In the genomic region with DNA sequence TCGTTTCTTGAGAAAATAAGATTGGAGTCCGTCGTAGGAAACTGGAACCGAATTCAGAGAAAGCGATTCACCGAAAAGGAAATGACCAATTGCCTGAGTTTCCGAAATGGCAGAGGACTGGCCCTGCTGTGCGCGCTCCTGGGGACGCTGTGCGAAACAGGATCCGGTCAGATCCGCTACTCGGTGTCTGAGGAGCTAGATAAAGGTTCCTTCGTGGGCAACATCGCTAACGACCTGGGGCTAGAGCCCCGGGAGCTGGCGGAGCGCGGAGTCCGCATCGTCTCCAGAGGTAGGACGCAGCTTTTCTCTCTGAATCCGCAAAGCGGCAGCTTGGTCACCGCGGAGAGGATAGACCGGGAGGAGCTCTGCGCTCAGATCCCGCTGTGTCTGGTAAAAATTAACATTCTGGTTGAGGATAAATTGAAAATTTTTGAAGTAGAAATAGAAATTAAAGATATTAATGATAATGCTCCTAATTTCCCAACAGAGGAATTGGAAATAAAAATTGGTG, we compare ENCODE assay signal across 9 cellular contexts. TPM values are rescaled to one million over a fixed set of nuclear protein-coding genes. Genes with fewer than 3 reads are reported as not detected.
A peak's percentile ranks its signal among the peaks of the same experiment; 100 is the strongest.
DNase-seq lines count a peak whose midpoint lies in the region; ATAC-seq and TF ChIP-seq lines count a peak whose summit lies in the region.
"Had no signal": no experiment of that assay in that cellular context is flagged by ENCODE, and none has a peak within 500 bp of the region (broad histone marks: within the 10 kb centered on the region; RNA-seq: fewer than 3 reads in every experiment).

No MANE protein-coding gene starts in this region.

- no peak for ATAC-seq in left lobe of liver

- no peaks in the 10 kb centered on the region for H3K36me3 ChIP-seq in subcutaneous abdominal adipose tissue (ENCODE audit: control insufficient read depth in 5 of 5, insufficient read depth in 5 of 5, low read length in 5 of 5)

- peaks cover 0 to 15% (median 5%) of the 10 kb centered on the region in 5 donors for H3K4me1 ChIP-seq in subcutaneous abdominal adipose tissue (ENCODE audit: control insufficient read depth in 5 of 5, insufficient read depth in 5 of 5, low read length in 5 of 5)
- H3K4me1 ChIP-seq: tibial nerve had no signal

- peaks cover 5% of the 10 kb centered on the region for H3K27me3 Mint-ChIP-seq in activated CD4-positive, alpha-beta memory T cell treated with anti-CD3 and anti-CD28 coated beads, Interleukin-2, amount 10 ng/mL, durations not matched to agents 7 days and 5 days
- peaks cover 40% of the 10 kb centered on the region for H3K27me3 Mint-ChIP-seq in activated CD4-positive, alpha-beta memory T cell treated with anti-CD3 and anti-CD28 coated beads for 36 hours

- H3K9me3 ChIP-seq in subcutaneous abdominal adipose tissue (ENCODE audit: control insufficient read depth in 5 of 5, low read length in 5 of 5) = peaks cover 29 to 65% (median 54%) of the 10 kb centered on the region in 5 donors

- TF ChIP-seq CTCF in fibroblast of pulmonary artery (IDR thresholded peaks at IDR 0.05; ENCODE audit: low read length, missing control alignments) = no peak

- H3K27me3 ChIP-seq in subcutaneous abdominal adipose tissue (ENCODE audit: control insufficient read depth in 5 of 5, insufficient read depth in 4 of 5, low read length in 5 of 5) = peaks cover 0 to 15% (median 3%) of the 10 kb centered on the region in 5 donors
- H3K27me3 ChIP-seq: tibial nerve had no signal

- intact Hi-C loops in activated CD4-positive, alpha-beta memory T cell treated with anti-CD3 and anti-CD28 coated beads for 36 hours (cut with micrococcal nuclease) = no loop called here

- DNase-seq in activated CD4-positive, alpha-beta memory T cell treated with anti-CD3 and anti-CD28 coated beads, Interleukin-2, amount 10 ng/mL, durations not matched to agents 7 days and 5 days = no peak
- no peak for DNase-seq in activated CD4-positive, alpha-beta memory T cell treated with anti-CD3 and anti-CD28 coated beads for 36 hours
- no peak for DNase-seq in fibroblast of pulmonary artery (ENCODE audit: low read depth)
- DNase-seq in left lobe of liver (ENCODE audit: low spot score) = no peak
- DNase-seq in NCI-H526 treated with DMSO at 0.1 percent for 48 hours (lab: John Stamatoyannopoulos, UW) = no peak
- DNase-seq: head of caudate nucleus, NCI-H1092 had no signal

- no peak overlapping the region for H3K27ac Mint-ChIP-seq in activated CD4-positive, alpha-beta memory T cell treated with anti-CD3 and anti-CD28 coated beads, Interleukin-2, amount 10 ng/mL, durations not matched to agents 7 days and 5 days
- no peak overlapping the region for H3K27ac Mint-ChIP-seq in activated CD4-positive, alpha-beta memory T cell treated with anti-CD3 and anti-CD28 coated beads for 36 hours

- H3K9ac ChIP-seq in subcutaneous abdominal adipose tissue (ENCODE audit: low read length in 5 of 5) = peak overlapping the region in 1 of 5 donors; percentile 41

- no peaks in the 10 kb centered on the region for H3K4me1 Mint-ChIP-seq in activated CD4-positive, alpha-beta memory T cell treated with anti-CD3 and anti-CD28 coated beads, Interleukin-2, amount 10 ng/mL, durations not matched to agents 7 days and 5 days
- no peaks in the 10 kb centered on the region for H3K4me1 Mint-ChIP-seq in activated CD4-positive, alpha-beta memory T cell treated with anti-CD3 and anti-CD28 coated beads for 36 hours (ENCODE audit: low read depth)

- peaks cover 31% of the 10 kb centered on the region for H3K9me3 Mint-ChIP-seq in activated CD4-positive, alpha-beta memory T cell treated with anti-CD3 and anti-CD28 coated beads, Interleukin-2, amount 10 ng/mL, durations not matched to agents 7 days and 5 days
- peaks cover 39% of the 10 kb centered on the region for H3K9me3 Mint-ChIP-seq in activated CD4-positive, alpha-beta memory T cell treated with anti-CD3 and anti-CD28 coated beads for 36 hours

- POLR2A ChIA-PET in activated CD4-positive, alpha-beta memory T cell treated with anti-CD3 and anti-CD28 coated beads, Interleukin-2, amount 10 ng/mL, durations not matched to agents 7 days and 5 days (lab: Charles Lee) = no interaction called here
- POLR2A ChIA-PET in activated CD4-positive, alpha-beta memory T cell treated with anti-CD3 and anti-CD28 coated beads for 36 hours (lab: Charles Lee) = no interaction called here

- peaks cover 5% of the 10 kb centered on the region for H3K36me3 Mint-ChIP-seq in activated CD4-positive, alpha-beta memory T cell treated with anti-CD3 and anti-CD28 coated beads, Interleukin-2, amount 10 ng/mL, durations not matched to agents 7 days and 5 days (ENCODE audit: low read depth)
- H3K36me3 Mint-ChIP-seq in activated CD4-positive, alpha-beta memory T cell treated with anti-CD3 and anti-CD28 coated beads for 36 hours = peaks cover 20% of the 10 kb centered on the region

- peak overlapping the region; percentile 53 for H3K4me3 ChIP-seq in fibroblast of pulmonary artery (replicated peaks; ENCODE audit: low read depth, low read length)
- peak overlapping the region; percentile 52 to 67 (median 61) for H3K4me3 ChIP-seq in subcutaneous abdominal adipose tissue (ENCODE audit: low read depth in 1 of 5, low read length in 5 of 5)

- H3K27ac ChIP-seq in subcutaneous abdominal adipose tissue (ENCODE audit: low read depth, low read length) = no peak overlapping the region
- H3K27ac ChIP-seq: tibial nerve had no signal

- CTCF ChIA-PET in activated CD4-positive, alpha-beta memory T cell treated with anti-CD3 and anti-CD28 coated beads, Interleukin-2, amount 10 ng/mL, durations not matched to agents 7 days and 5 days (lab: Charles Lee) = interaction anchor here (0.9 to 2.7 kb wide), 3 partner anchors 24 to 77 kb away, joined by 3 to 12 read pairs (median 3); a partner anchor contains a TSS
- CTCF ChIA-PET in activated CD4-positive, alpha-beta memory T cell treated with anti-CD3 and anti-CD28 coated beads for 36 hours (lab: Charles Lee) = interaction anchor here (1.1 to 1.6 kb wide), 2 partner anchors 21 to 214 kb away, joined by 3 to 4 read pairs; no protein-coding TSS in a partner anchor

- peak overlapping the region; percentile 44 for H3K4me3 Mint-ChIP-seq in activated CD4-positive, alpha-beta memory T cell treated with anti-CD3 and anti-CD28 coated beads, Interleukin-2, amount 10 ng/mL, durations not matched to agents 7 days and 5 days
- no peak overlapping the region for H3K4me3 Mint-ChIP-seq in activated CD4-positive, alpha-beta memory T cell treated with anti-CD3 and anti-CD28 coated beads for 36 hours

RNA-seq across cellular contexts. Expression of a gene that starts 0.4 kb away (rescaled TPM):
- total RNA-seq in activated CD4-positive, alpha-beta memory T cell treated with anti-CD3 and anti-CD28 coated beads, Interleukin-2, amount 10 ng/mL, durations not matched to agents 7 days and 5 days = not detected
- not detected for total RNA-seq in activated CD4-positive, alpha-beta memory T cell treated with anti-CD3 and anti-CD28 coated beads for 36 hours
- 0.60 TPM for total RNA-seq in left lobe of liver

RNA-seq across cellular contexts. Expression of a gene that starts 5.4 kb away (rescaled TPM):
- under 1 TPM in 1 of 2 experiments, not detected in 1; 0.05 TPM for total RNA-seq in activated CD4-positive, alpha-beta memory T cell treated with anti-CD3 and anti-CD28 coated beads, Interleukin-2, amount 10 ng/mL, durations not matched to agents 7 days and 5 days
- not detected for total RNA-seq in activated CD4-positive, alpha-beta memory T cell treated with anti-CD3 and anti-CD28 coated beads for 36 hours
- 1.1 TPM for total RNA-seq in left lobe of liver

RNA-seq across cellular contexts. Expression of a gene that starts 5.9 kb away (rescaled TPM):
- total RNA-seq in activated CD4-positive, alpha-beta memory T cell treated with anti-CD3 and anti-CD28 coated beads, Interleukin-2, amount 10 ng/mL, durations not matched to agents 7 days and 5 days = under 1 TPM in 1 of 2 experiments, not detected in 1; 0.13 TPM
- not detected for total RNA-seq in activated CD4-positive, alpha-beta memory T cell treated with anti-CD3 and anti-CD28 coated beads for 36 hours
- 0.63 TPM for total RNA-seq in left lobe of liver

RNA-seq across cellular contexts. Expression of a gene that starts 10.8 kb away (rescaled TPM):
- total RNA-seq in activated CD4-positive, alpha-beta memory T cell treated with anti-CD3 and anti-CD28 coated beads, Interleukin-2, amount 10 ng/mL, durations not matched to agents 7 days and 5 days = under 1 TPM; 0.08 to 0.10 TPM
- total RNA-seq in activated CD4-positive, alpha-beta memory T cell treated with anti-CD3 and anti-CD28 coated beads for 36 hours = under 1 TPM; 0.07 to 0.12 TPM
- 0.53 TPM for total RNA-seq in left lobe of liver

RNA-seq across cellular contexts. Expression of a gene that starts 13.7 kb away (rescaled TPM):
- under 1 TPM in 1 of 2 experiments, not detected in 1; 0.05 TPM for total RNA-seq in activated CD4-positive, alpha-beta memory T cell treated with anti-CD3 and anti-CD28 coated beads, Interleukin-2, amount 10 ng/mL, durations not matched to agents 7 days and 5 days
- total RNA-seq in activated CD4-positive, alpha-beta memory T cell treated with anti-CD3 and anti-CD28 coated beads for 36 hours = not detected
- 0.10 TPM for total RNA-seq in left lobe of liver
